ENCODE assay signal across 22 cellular contexts in the genomic region with DNA sequence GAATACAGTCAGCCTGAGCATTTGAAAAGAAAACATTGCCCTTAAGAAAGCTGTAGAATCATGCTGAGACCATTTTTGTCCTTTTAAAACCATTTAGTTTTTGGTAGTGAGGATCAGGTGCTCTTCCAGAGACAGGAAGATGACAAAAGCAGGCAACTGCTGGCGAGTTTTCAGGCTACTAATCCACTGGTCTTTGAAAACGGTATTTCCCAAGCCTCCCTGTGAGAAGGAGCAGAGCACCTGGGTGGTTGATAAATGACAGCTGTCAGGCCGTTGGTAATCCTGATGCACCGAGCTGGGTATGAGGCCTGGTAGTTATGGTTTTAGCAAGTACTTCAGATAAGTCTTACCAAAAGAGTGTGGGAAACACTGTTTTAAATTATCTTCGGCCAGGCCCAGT.
"Had no signal": no experiment of that assay in that cellular context is flagged by ENCODE, and none has a peak within 500 bp of the region (broad histone marks: within the 10 kb centered on the region; RNA-seq: fewer than 3 reads in every experiment).

No MANE protein-coding gene starts in this region.

- H3K27ac ChIP-seq: breast epithelium, Peyer's patch, RWPE1, SJSA1 had no signal

- H3K4me3 Mint-ChIP-seq: activated CD4-positive, alpha-beta memory T cell treated with anti-CD3 and anti-CD28 coated beads, Interleukin-2, amount 10 ng/mL, durations not matched to agents 7 days and 5 days; activated CD4-positive, alpha-beta T cell treated with anti-CD3 and anti-CD28 coated beads, Interleukin-2, amount 10 ng/mL, durations not matched to agents 7 days and 5 days; activated naive CD4-positive, alpha-beta T cell treated with anti-CD3 and anti-CD28 coated beads, Interleukin-2, amount 10 ng/mL, durations not matched to agents 7 days and 5 days; activated naive CD8-positive, alpha-beta T cell treated with anti-CD3 and anti-CD28 coated beads for 36 hours; activated T-cell treated with anti-CD3 and anti-CD28 coated beads, Interleukin-2, amount 50 U/mL, for 72 hours; T-helper 1 cell treated with Interleukin-12 subunit alpha and Interleukin-12 subunit beta and Interleukin-4 antibody, amounts not matched to agents 30 μg/mL and 1 μg/mL, for 36 hours had no signal

- H3K27me3 ChIP-seq: breast epithelium, Peyer's patch, SJSA1 had no signal

- H3K4me3 ChIP-seq: breast epithelium, Peyer's patch, SJSA1 had no signal

- H3K36me3 Mint-ChIP-seq: activated naive CD4-positive, alpha-beta T cell treated with anti-CD3 and anti-CD28 coated beads, Interleukin-2, amount 10 ng/mL, durations not matched to agents 7 days and 5 days; activated naive CD8-positive, alpha-beta T cell treated with anti-CD3 and anti-CD28 coated beads for 36 hours had no signal

- H3K9me3 Mint-ChIP-seq: activated CD4-positive, alpha-beta memory T cell treated with anti-CD3 and anti-CD28 coated beads, Interleukin-2, amount 10 ng/mL, durations not matched to agents 7 days and 5 days; activated CD4-positive, alpha-beta T cell treated with anti-CD3 and anti-CD28 coated beads, Interleukin-2, amount 10 ng/mL, durations not matched to agents 7 days and 5 days; activated naive CD4-positive, alpha-beta T cell treated with anti-CD3 and anti-CD28 coated beads, Interleukin-2, amount 10 ng/mL, durations not matched to agents 7 days and 5 days; activated naive CD8-positive, alpha-beta T cell treated with anti-CD3 and anti-CD28 coated beads for 36 hours; activated T-helper 2 cell treated with anti-CD3 and anti-CD28 coated beads, Interferon-gamma antibody, Interleukin-2, Interleukin-4, amounts not matched to agents 10 μg/mL and 5 μg/mL and 100 μg/mL, durations not matched to agents 14 hours and 24 hours and 36 hours; T-helper 1 cell treated with Interleukin-12 subunit alpha and Interleukin-12 subunit beta and Interleukin-4 antibody, amounts not matched to agents 30 μg/mL and 1 μg/mL, for 36 hours had no signal

- H3K27ac Mint-ChIP-seq: activated CD4-positive, alpha-beta memory T cell treated with anti-CD3 and anti-CD28 coated beads, Interleukin-2, amount 10 ng/mL, durations not matched to agents 7 days and 5 days; activated CD4-positive, alpha-beta T cell treated with anti-CD3 and anti-CD28 coated beads, Interleukin-2, amount 10 ng/mL, durations not matched to agents 7 days and 5 days; activated naive CD4-positive, alpha-beta T cell treated with anti-CD3 and anti-CD28 coated beads, Interleukin-2, amount 10 ng/mL, durations not matched to agents 7 days and 5 days; activated naive CD8-positive, alpha-beta T cell treated with anti-CD3 and anti-CD28 coated beads for 36 hours; activated T-cell treated with anti-CD3 and anti-CD28 coated beads, Interleukin-2, amount 50 U/mL, for 72 hours; activated T-helper 2 cell treated with anti-CD3 and anti-CD28 coated beads, Interferon-gamma antibody, Interleukin-2, Interleukin-4, amounts not matched to agents 10 μg/mL and 5 μg/mL and 100 μg/mL, durations not matched to agents 14 hours and 24 hours and 36 hours; T-helper 1 cell treated with Interleukin-12 subunit alpha and Interleukin-12 subunit beta and Interleukin-4 antibody, amounts not matched to agents 30 μg/mL and 1 μg/mL, for 36 hours had no signal

- ATAC-seq: activated T-cell treated with anti-CD3 and anti-CD28 coated beads, Interleukin-2, amount 50 U/mL, for 72 hours had no signal

- H3K27me3 Mint-ChIP-seq: activated naive CD8-positive, alpha-beta T cell treated with anti-CD3 and anti-CD28 coated beads for 36 hours had no signal

- H3K4me1 Mint-ChIP-seq: activated naive CD4-positive, alpha-beta T cell treated with anti-CD3 and anti-CD28 coated beads, Interleukin-2, amount 10 ng/mL, durations not matched to agents 7 days and 5 days had no signal

- DNase-seq: activated CD4-positive, alpha-beta memory T cell treated with anti-CD3 and anti-CD28 coated beads, Interleukin-2, amount 10 ng/mL, durations not matched to agents 7 days and 5 days; activated CD4-positive, alpha-beta T cell treated with anti-CD3 and anti-CD28 coated beads, Interleukin-2, amount 10 ng/mL, durations not matched to agents 7 days and 5 days; activated CD4-positive, CD25-positive, alpha-beta regulatory T cell; activated gamma-delta T cell treated with Interleukin-2 at 50 U/mL for 16 hours; activated naive CD4-positive, alpha-beta T cell treated with anti-CD3 and anti-CD28 coated beads, Interleukin-2, amount 10 ng/mL, durations not matched to agents 7 days and 5 days; activated naive CD8-positive, alpha-beta T cell treated with anti-CD3 and anti-CD28 coated beads for 36 hours; activated T-cell treated with anti-CD3 and anti-CD28 coated beads, Interleukin-2, amount 50 U/mL, for 72 hours; aorta; caudate nucleus; NCI-H1048; NCI-H146; NCI-H187 treated with DMSO at 0.1 percent for 48 hours; NCI-H510A treated with DMSO at 0.1 percent for 48 hours; NCI-H748 treated with DMSO at 0.1 percent for 48 hours; Peyer's patch; SHP77; T-helper 9 cell had no signal
